In genomic region chr12:122981036-122981471, GRCh38 we compare ENCODE assay signal across 8 cellular contexts. TPM values are rescaled to one million over a fixed set of nuclear protein-coding genes. Genes with fewer than 3 reads are reported as not detected.
A peak's percentile ranks its signal among the peaks of the same experiment; 100 is the strongest.
DNase-seq lines count a peak whose midpoint lies in the region; ATAC-seq, FAIRE-seq and TF ChIP-seq lines count a peak whose summit lies in the region.

No MANE protein-coding gene starts in this region.

- peak overlapping the region; percentile 81 for H3K27ac ChIP-seq in cardiac muscle cell
- H3K27ac ChIP-seq in astrocyte (ENCODE audit: low read depth, low read length), result peak overlapping the region; percentile 67
- peak overlapping the region; percentile 83 for H3K27ac ChIP-seq in suprapubic skin

- peak overlapping the region; percentile 90 for H3K4me3 Mint-ChIP-seq in astrocyte (ENCODE audit: unreplicated experiment)

- peak overlapping the region; percentile 86 for H3K27ac Mint-ChIP-seq in astrocyte (ENCODE audit: unreplicated experiment)

- peaks cover 3% of the 10 kb centered on the region for H3K36me3 Mint-ChIP-seq in astrocyte (ENCODE audit: low read depth, unreplicated experiment)

- peak overlapping the region; percentile 93 for H3K4me2 ChIP-seq in astrocyte (ENCODE audit: low read length)

- no peaks in the 10 kb centered on the region for H3K27me3 Mint-ChIP-seq in astrocyte (ENCODE audit: low read depth, unreplicated experiment)

- FAIRE-seq in astrocyte (lab: Jason Lieb, UNC), result no peak

- H3K79me2 ChIP-seq in astrocyte (ENCODE audit: insufficient read depth, low read length), result peaks cover 74% of the 10 kb centered on the region

- peaks cover 28% of the 10 kb centered on the region for H4K20me1 ChIP-seq in astrocyte (ENCODE audit: insufficient read depth, low read length)

- intact Hi-C loops in cardiac septum (cut with DNase I), result loop anchor here (5.0 kb wide), 1 partner anchor 171 kb away; the partner anchor contains the start of gene PITPNM2
- intact Hi-C loops in left colon (cut with DNase I, micrococcal nuclease), result loop anchor here in 1 of 2 donors (10.0 kb wide), 1 partner anchor 254 kb away; the partner anchor contains the start of genes MPHOSPH9 and MTRFR

- H3K4me1 Mint-ChIP-seq in astrocyte (ENCODE audit: low read depth, unreplicated experiment), result peaks cover 31% of the 10 kb centered on the region

- WGBS in suprapubic skin, result 0% methylated on average over 20 of the region's 40 CpGs

- H3K27me3 ChIP-seq in cardiac muscle cell, result no peaks in the 10 kb centered on the region
- H3K27me3 ChIP-seq in astrocyte (ENCODE audit: insufficient read depth, low read length), result no peaks in the 10 kb centered on the region
- H3K27me3 ChIP-seq in suprapubic skin, result no peaks in the 10 kb centered on the region

- ATAC-seq in left colon (peak; percentile 31), GM21381 (IDR thresholded peaks at IDR 0.05; ENCODE audit: unreplicated experiment) (no peak)

- H3K4me3 ChIP-seq in cardiac muscle cell (peak overlapping the region; percentile 90), astrocyte (ENCODE audit: insufficient read depth, low read depth, low read length) (peak overlapping the region; percentile 83), suprapubic skin (peak overlapping the region; percentile 82)

- TF ChIP-seq EP300 in suprapubic skin (IDR thresholded peaks at IDR 0.05), result no peak

- DNase-seq in cardiac muscle cell (ENCODE audit: low read depth in 1 of 2, low spot score in 1 of 2) (peak in 1 of 2 donors; percentile 23), cardiac septum (ENCODE audit: low spot score) (no peak), HT1080 (ENCODE audit: low read depth) (peak; percentile 30), astrocyte (ENCODE audit: low read depth) (no peak), left colon (no peak), suprapubic skin (ENCODE audit: low spot score in 2 of 2) (peak in 1 of 2 donors; percentile 58), kidney glomerular epithelial cell (lab: John Stamatoyannopoulos, UW) (no peak)

- H3K9ac ChIP-seq in astrocyte (ENCODE audit: low read length), result peak overlapping the region; percentile 89

- no peak for TF ChIP-seq POLR2A in suprapubic skin (IDR thresholded peaks at IDR 0.05)

- H3K9me3 Mint-ChIP-seq in astrocyte (ENCODE audit: unreplicated experiment), result no peaks in the 10 kb centered on the region

- H2AFZ ChIP-seq in astrocyte (ENCODE audit: low read depth, low read length), result peak overlapping the region; percentile 52

- no peaks in the 10 kb centered on the region for H3K9me3 ChIP-seq in cardiac muscle cell (ENCODE audit: low read depth)
- no peaks in the 10 kb centered on the region for H3K9me3 ChIP-seq in astrocyte (ENCODE audit: insufficient read depth, low read depth, low read length)
- H3K9me3 ChIP-seq in suprapubic skin, result no peaks in the 10 kb centered on the region

- H3K4me1 ChIP-seq in cardiac muscle cell (ENCODE audit: low read depth) (peaks cover 14% of the 10 kb centered on the region), astrocyte (ENCODE audit: insufficient read depth, low read length) (peaks cover 48% of the 10 kb centered on the region), suprapubic skin (peaks cover 84% of the 10 kb centered on the region)

- H3K36me3 ChIP-seq in cardiac muscle cell, result no peaks in the 10 kb centered on the region
- no peaks in the 10 kb centered on the region for H3K36me3 ChIP-seq in astrocyte (ENCODE audit: insufficient read depth, low read length)
- H3K36me3 ChIP-seq in suprapubic skin, result peaks cover 24% of the 10 kb centered on the region

- no peak for TF ChIP-seq CTCF in cardiac muscle cell (IDR thresholded peaks at IDR 0.05; ENCODE audit: low read depth, low read length)
- no peak for TF ChIP-seq CTCF in astrocyte (IDR thresholded peaks at IDR 0.05; ENCODE audit: insufficient read depth, low read depth, low read length)
- no peak for TF ChIP-seq CTCF in suprapubic skin (IDR thresholded peaks at IDR 0.05)

RNA-seq across cellular contexts. Expression of gene ARL6IP4, which starts 0.6 kb away (rescaled TPM):
- 204 and 253 TPM in 2 replicates for total RNA-seq in cardiac muscle cell
- 274 and 323 TPM in 2 replicates for polyA plus RNA-seq in cardiac muscle cell
- total RNA-seq in cardiac septum, result 139 TPM
- 237 and 253 TPM in 2 replicates for total RNA-seq in HT1080 (2014; rRNA removed; shearing (Covaris generic))
- polyA plus RNA-seq in HT1080 (2015; cell fraction: cytosol; rRNA removed), result 189 and 217 TPM in 2 replicates
- polyA plus RNA-seq in HT1080 (2015; cell fraction: nucleus; rRNA removed), result 140 and 151 TPM in 2 replicates
- 121 and 122 TPM in 2 replicates for total RNA-seq in astrocyte
- total RNA-seq in left colon, result 100 to 1,000 TPM; 136 to 158 TPM
- total RNA-seq in suprapubic skin, result 100 to 1,000 TPM in 3 of 4 donors, 10 to 100 TPM in 1; 87.5 to 149 (median 114) TPM

RNA-seq across cellular contexts. Expression of gene OGFOD2, which starts 6.0 kb away (rescaled TPM):
- total RNA-seq in cardiac muscle cell, result 39.3 and 44.4 TPM in 2 replicates
- 22.8 and 41.8 TPM in 2 replicates for polyA plus RNA-seq in cardiac muscle cell
- 10.6 TPM for total RNA-seq in cardiac septum
- 19.4 and 22.7 TPM in 2 replicates for total RNA-seq in HT1080 (2014; rRNA removed; shearing (Covaris generic))
- 21.8 and 31.7 TPM in 2 replicates for polyA plus RNA-seq in HT1080 (2015; cell fraction: cytosol; rRNA removed)
- 51.5 and 52.7 TPM in 2 replicates for polyA plus RNA-seq in HT1080 (2015; cell fraction: nucleus; rRNA removed)
- 13.3 and 16.1 TPM in 2 replicates for total RNA-seq in astrocyte
- total RNA-seq in left colon, result 10 to 100 TPM; 22.2 to 22.4 TPM
- 10 to 100 TPM in 3 of 4 donors, 1 to 10 TPM in 1; 9.9 to 27.0 (median 13.5) TPM for total RNA-seq in suprapubic skin

RNA-seq across cellular contexts. Expression of gene ABCB9, which starts 14.8 kb away (rescaled TPM):
- total RNA-seq in cardiac muscle cell (9.7 and 13.0 TPM in 2 replicates), cardiac septum (7.2 TPM), astrocyte (11.6 and 12.9 TPM in 2 replicates), left colon (1 to 10 TPM; 4.6 to 4.9 TPM), suprapubic skin (1 to 10 TPM; 2.7 to 9.5 (median 7.4) TPM)
- 5.2 and 10.0 TPM in 2 replicates for polyA plus RNA-seq in cardiac muscle cell
- total RNA-seq in HT1080 (2014; rRNA removed; shearing (Covaris generic)), result 23.0 and 32.8 TPM in 2 replicates
- polyA plus RNA-seq in HT1080 (2015; cell fraction: cytosol; rRNA removed), result 22.7 and 25.7 TPM in 2 replicates
- polyA plus RNA-seq in HT1080 (2015; cell fraction: nucleus; rRNA removed), result 26.2 and 33.0 TPM in 2 replicates
